In the genomic region with DNA sequence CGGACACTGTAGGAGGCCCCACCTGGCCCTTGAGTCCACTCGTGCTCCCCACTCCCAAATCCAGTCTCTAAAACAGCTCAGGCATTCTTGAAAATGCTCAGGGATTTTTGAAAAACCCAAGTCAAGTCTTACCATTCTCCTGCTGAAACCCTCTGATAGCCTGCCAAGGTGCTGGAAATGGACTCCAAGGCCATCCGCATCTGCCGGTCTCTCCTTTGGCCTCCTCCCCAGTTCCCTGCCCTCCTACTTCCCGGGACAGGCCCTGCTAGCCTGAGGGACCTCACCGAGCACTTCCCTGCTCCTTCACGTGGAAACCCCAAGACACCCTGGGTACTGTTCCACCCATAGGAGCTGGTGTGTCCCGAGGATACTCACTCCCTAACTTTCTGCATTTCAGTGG, we compare ENCODE assay signal across 2 cellular contexts.
TF ChIP-seq lines count a peak whose summit lies in the region.

No MANE protein-coding gene starts in this region.

TF ChIP-seq in A549, 52 proteins besides CTCF, POLR2A, EP300 and RAD21:
- TF ChIP-seq HDAC2 (IDR thresholded peaks at IDR 0.05) (no peak), MAZ (IDR thresholded peaks at IDR 0.05; ENCODE audit: borderline replicate concordance, low read depth, low read length) (no peak), NR3C1 (IDR thresholded peaks at IDR 0.05) (no peak), HOXB5 (CRISPR knock-in tag; IDR thresholded peaks at IDR 0.05) (no peak), PHF8 (IDR thresholded peaks at IDR 0.05; ENCODE audit: borderline replicate concordance, low read depth) (no peak), FOSL2 (IDR thresholded peaks at IDR 0.05) (no peak), FOSL2 (CRISPR knock-in tag; IDR thresholded peaks at IDR 0.05) (no peak), RCOR1 (IDR thresholded peaks at IDR 0.05; ENCODE audit: low read depth, low read length) (no peak), GATA3 (IDR thresholded peaks at IDR 0.05; ENCODE audit: borderline replicate concordance) (no peak), HOXA7 (CRISPR knock-in tag; IDR thresholded peaks at IDR 0.05) (no peak), TFCP2L1 (CRISPR knock-in tag; IDR thresholded peaks at IDR 0.05) (no peak), BHLHE40 (IDR thresholded peaks at IDR 0.05; ENCODE audit: low read depth, low read length) (no peak), CBX8 (IDR thresholded peaks at IDR 0.05) (no peak)
- TF ChIP-seq, protein P1, sequence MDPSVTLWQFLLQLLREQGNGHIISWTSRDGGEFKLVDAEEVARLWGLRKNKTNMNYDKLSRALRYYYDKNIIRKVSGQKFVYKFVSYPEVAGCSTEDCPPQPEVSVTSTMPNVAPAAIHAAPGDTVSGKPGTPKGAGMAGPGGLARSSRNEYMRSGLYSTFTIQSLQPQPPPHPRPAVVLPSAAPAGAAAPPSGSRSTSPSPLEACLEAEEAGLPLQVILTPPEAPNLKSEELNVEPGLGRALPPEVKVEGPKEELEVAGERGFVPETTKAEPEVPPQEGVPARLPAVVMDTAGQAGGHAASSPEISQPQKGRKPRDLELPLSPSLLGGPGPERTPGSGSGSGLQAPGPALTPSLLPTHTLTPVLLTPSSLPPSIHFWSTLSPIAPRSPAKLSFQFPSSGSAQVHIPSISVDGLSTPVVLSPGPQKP (IDR thresholded peaks at IDR 0.05; ENCODE audit: low read depth, low read length), result no peak

TF ChIP-seq in H1, 55 proteins besides CTCF, POLR2A, EP300 and RAD21:
- TF ChIP-seq SP2 (IDR thresholded peaks at IDR 0.05; ENCODE audit: low read length) (no peak), SAP30 (IDR thresholded peaks at IDR 0.05; ENCODE audit: insufficient read depth, insufficient replicate concordance, low read length) (no peak), SIN3A (conservative IDR thresholded peaks at IDR 0.05 in 1 of 2, IDR thresholded peaks at IDR 0.05 in 1 of 2; ENCODE audit: low read depth in 1 of 2, low read length in 2 of 2) (no peak), RFX5 (IDR thresholded peaks at IDR 0.05; ENCODE audit: borderline replicate concordance, low read depth, low read length) (no peak), SIRT6 (IDR thresholded peaks at IDR 0.05; ENCODE audit: low read length) (no peak), CHD2 (IDR thresholded peaks at IDR 0.05; ENCODE audit: low read length) (no peak), ASH2L (IDR thresholded peaks at IDR 0.05; ENCODE audit: low read length) (no peak), POU5F1 (IDR thresholded peaks at IDR 0.05; ENCODE audit: low read depth, low read length) (no peak), KDM5A (IDR thresholded peaks at IDR 0.05; ENCODE audit: low read length) (no peak), POLR2AphosphoS5 (IDR thresholded peaks at IDR 0.05; ENCODE audit: low read depth, low read length) (no peak), FOSL1 (IDR thresholded peaks at IDR 0.05; ENCODE audit: insufficient read depth, low read depth, low read length) (no peak), SIX5 (IDR thresholded peaks at IDR 0.05; ENCODE audit: low read depth, low read length) (no peak), BCL11A (IDR thresholded peaks at IDR 0.05; ENCODE audit: low read depth in 2 of 2, low read length in 2 of 2) (no peak), BRCA1 (IDR thresholded peaks at IDR 0.05; ENCODE audit: low read depth, low read length) (no peak), NANOG (IDR thresholded peaks at IDR 0.05; ENCODE audit: insufficient read depth, low read depth, low read length, poor library complexity, severe bottlenecking) (no peak)
- TF ChIP-seq, protein P2, sequence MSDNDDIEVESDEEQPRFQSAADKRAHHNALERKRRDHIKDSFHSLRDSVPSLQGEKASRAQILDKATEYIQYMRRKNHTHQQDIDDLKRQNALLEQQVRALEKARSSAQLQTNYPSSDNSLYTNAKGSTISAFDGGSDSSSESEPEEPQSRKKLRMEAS (IDR thresholded peaks at IDR 0.05), result no peak
